In the genomic region with DNA sequence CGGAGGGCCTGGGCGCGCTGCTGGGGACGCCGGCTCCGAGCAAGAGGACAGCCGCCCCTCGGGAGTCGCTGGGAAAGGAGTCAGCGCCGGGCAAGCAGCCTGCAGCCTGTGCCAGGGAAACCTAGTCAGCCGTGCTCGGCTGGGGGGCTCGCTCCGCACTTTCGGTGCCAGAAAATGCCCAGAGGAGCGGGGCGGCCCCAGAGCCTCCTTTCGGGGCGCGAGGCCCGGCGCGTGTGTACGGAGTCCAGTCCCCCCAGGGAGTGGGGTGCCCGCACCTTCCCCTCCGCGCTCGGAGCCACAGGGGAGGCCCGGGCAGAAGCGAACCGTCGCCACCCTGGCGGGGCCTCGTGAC, we compare ENCODE assay signal across 8 cellular contexts.
DNase-seq lines count a peak whose midpoint lies in the region; ATAC-seq, FAIRE-seq and TF ChIP-seq lines count a peak whose summit lies in the region.

No MANE protein-coding gene starts in this region.

- H3K4me1 Mint-ChIP-seq in natural killer cell: peaks cover 29 to 31% of the 10 kb centered on the region in 2 donors

- TF ChIP-seq CTCF in BE2C (IDR thresholded peaks at IDR 0.05; ENCODE audit: low read depth, low read length) (no peak), PC-3 (conservative IDR thresholded peaks at IDR 0.05; ENCODE audit: low read depth, low read length) (no peak), esophagus muscularis mucosa (IDR thresholded peaks at IDR 0.05) (no peak), natural killer cell (IDR thresholded peaks at IDR 0.05) (no peak)

- no peaks in the 10 kb centered on the region for H3K27me3 Mint-ChIP-seq in natural killer cell (ENCODE audit: low read depth in 2 of 2)

- POLR2A ChIA-PET in PC-3 (lab: Charles Lee; ENCODE audit: unreplicated experiment): no interaction called here

- peak overlapping the region; percentile 96 for H3K27ac Mint-ChIP-seq in natural killer cell

- intact Hi-C loops in PC-3 (cut with micrococcal nuclease) (no loop called here), esophagus muscularis mucosa (cut with DNase I) (no loop called here), natural killer cell (cut with micrococcal nuclease) (loop anchor here (2.0 to 5.0 kb wide), 2 partner anchors 146 to 759 kb away; a partner anchor contains a TSS)

- TF ChIP-seq EP300 in esophagus muscularis mucosa (IDR thresholded peaks at IDR 0.05): no peak

- H3K27me3 ChIP-seq in BE2C: peaks cover 2% of the 10 kb centered on the region; the same call in 1 of the 2 replicates
- H3K27me3 ChIP-seq in PC-3 (ENCODE audit: low read length): 0 out of 2 replicates have a peak, but pooled peaks cover 4% of the 10 kb centered on the region
- H3K27me3 ChIP-seq in esophagus muscularis mucosa: peaks cover 0 to 41% (median 2%) of the 10 kb centered on the region in 4 donors

- H3K9me2 ChIP-seq in PC-3 (replicated peaks; ENCODE audit: low read length): no peaks in the 10 kb centered on the region

- DNase-seq in BE2C: peak; percentile 26
- DNase-seq in PC-3: no peak
- DNase-seq in esophagus muscularis mucosa (ENCODE audit: extremely low spot score): no peak
- no peak for DNase-seq in natural killer cell
- DNase-seq in NCI-H2196 (lab: John Stamatoyannopoulos, UW; ENCODE audit: unreplicated experiment): no peak
- no peak for DNase-seq in NK-92 treated with Interleukin-12 subunit alpha and Interleukin-12 subunit beta, amount 100 ng/mL, for 24 hours (lab: John Stamatoyannopoulos, UW)
- DNase-seq in RCC 7860 (ENCODE audit: low spot score): no peak

- peak overlapping the region; percentile 73 for H3K4me2 ChIP-seq in PC-3 (ENCODE audit: low read length)

- no peaks in the 10 kb centered on the region for H3K79me2 ChIP-seq in PC-3 (ENCODE audit: low read length)

- no peaks in the 10 kb centered on the region for H3F3A ChIP-seq in PC-3 (ENCODE audit: low read length, unreplicated experiment)

- H3K4me1 ChIP-seq in BE2C: no peaks in the 10 kb centered on the region
- no peaks in the 10 kb centered on the region for H3K4me1 ChIP-seq in PC-3 (ENCODE audit: insufficient read depth, low read length)
- H3K4me1 ChIP-seq in esophagus muscularis mucosa: peaks cover 7 to 22% (median 16%) of the 10 kb centered on the region in 4 donors

- TF ChIP-seq POLR2A in esophagus muscularis mucosa (IDR thresholded peaks at IDR 0.05; ENCODE audit: low read depth): no peak

- BruUV-seq in PC-3 (replicated peaks; lab: Mats Ljungman, UMichigan): no TSS peak

- H2AFZ ChIP-seq in PC-3 (ENCODE audit: low read length): 0 out of 2 replicates have a peak overlapping the region, but pooled peaks have one; percentile 69

- no peaks in the 10 kb centered on the region for H4K20me1 ChIP-seq in PC-3 (ENCODE audit: low read length)

- no peaks in the 10 kb centered on the region for H3K36me3 ChIP-seq in BE2C
- no peaks in the 10 kb centered on the region for H3K36me3 ChIP-seq in PC-3 (ENCODE audit: low read depth, low read length)
- no peaks in the 10 kb centered on the region for H3K36me3 ChIP-seq in esophagus muscularis mucosa

- H3K27ac ChIP-seq in PC-3 (ENCODE audit: low read length) (no peak overlapping the region), esophagus muscularis mucosa (replicated peaks in 1 of 4) (peak overlapping the region; percentile 39 to 75 (median 52))

- 10% methylated on average over 9 of the region's 35 CpGs for WGBS in esophagus muscularis mucosa

- H3K36me3 Mint-ChIP-seq in natural killer cell: no peaks in the 10 kb centered on the region

- H3K9ac ChIP-seq in PC-3 (ENCODE audit: low read length): no peak overlapping the region

- no peaks in the 10 kb centered on the region for H3K9me3 Mint-ChIP-seq in natural killer cell

- peak; percentile 15 for ATAC-seq in GM19372 (IDR thresholded peaks at IDR 0.05; ENCODE audit: low read depth, unreplicated experiment)
- ATAC-seq in PC-3: no peak
- peak; percentile 4 to 11 (median 8) for ATAC-seq in natural killer cell

- FAIRE-seq in RCC 7860 (lab: Jason Lieb, UNC): no peak

- H3K4me3 ChIP-seq in BE2C (ENCODE audit: low read depth, low read length): peak overlapping the region; percentile 53
- H3K4me3 ChIP-seq in PC-3 (ENCODE audit: low read length): peak overlapping the region; percentile 60
- H3K4me3 ChIP-seq in esophagus muscularis mucosa: peak overlapping the region; percentile 66 to 72 (median 69)

- H3K4me3 Mint-ChIP-seq in natural killer cell: peak overlapping the region; percentile 99

- CTCF ChIA-PET in PC-3 (lab: Charles Lee): no interaction called here

- H3K9me3 ChIP-seq in BE2C (no peaks in the 10 kb centered on the region), PC-3 (ENCODE audit: low read length) (no peaks in the 10 kb centered on the region), esophagus muscularis mucosa (no peaks in the 10 kb centered on the region)
